Comparison of ENCODE assay signal across 8 cellular contexts in the genomic region with DNA sequence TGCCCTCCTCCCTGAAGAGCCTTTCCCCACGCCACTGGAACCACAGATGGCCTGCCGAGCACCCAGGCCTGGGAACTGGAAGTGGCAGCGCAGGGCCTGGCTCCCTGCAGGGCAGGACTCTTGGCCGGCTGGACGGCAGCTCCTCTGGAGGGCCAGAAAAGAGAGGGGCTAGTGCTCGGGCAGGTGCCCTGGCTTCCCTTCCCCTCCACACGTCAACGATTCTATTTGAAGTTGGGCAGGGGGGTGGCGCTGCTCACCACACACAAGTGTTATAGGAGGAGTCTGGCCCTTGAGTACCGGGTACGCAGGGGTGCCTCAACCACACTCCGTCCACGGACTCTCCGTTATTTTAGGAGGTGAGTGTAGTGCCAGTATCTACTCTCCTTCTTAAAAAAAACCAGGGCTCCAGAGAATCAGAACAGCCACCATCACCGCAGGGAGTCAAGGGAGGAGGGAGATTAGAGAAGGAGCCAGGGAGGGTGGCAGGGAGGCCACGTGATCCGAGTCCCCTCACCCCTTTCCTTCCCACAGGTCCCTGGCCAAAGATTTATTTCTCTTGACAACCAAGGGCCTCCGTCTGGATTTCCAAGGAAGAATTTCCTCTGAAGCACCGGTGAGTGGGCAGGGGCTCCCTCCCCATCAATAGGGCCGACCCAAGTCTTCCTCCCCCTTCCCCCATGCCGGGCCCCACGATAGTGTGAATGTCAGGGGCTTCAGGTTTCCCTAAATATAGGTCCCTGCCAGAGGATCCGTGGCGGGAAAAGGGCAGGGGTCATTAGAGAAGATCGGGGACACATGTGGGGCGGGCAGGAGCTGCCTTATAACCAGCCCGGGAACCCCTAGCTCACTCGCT. TPM values are rescaled to one million over a fixed set of nuclear protein-coding genes. Genes with fewer than 3 reads are reported as not detected.
DNase-seq lines count a peak whose midpoint lies in the region; ATAC-seq and TF ChIP-seq lines count a peak whose summit lies in the region.

No MANE protein-coding gene starts in this region.

- H3K36me3 Mint-ChIP-seq in progenitor cell of endocrine pancreas (ENCODE audit: insufficient read depth) = peaks cover 12% of the 10 kb centered on the region

- H3K4me1 Mint-ChIP-seq in progenitor cell of endocrine pancreas (ENCODE audit: low read depth) = peaks cover 16% of the 10 kb centered on the region

- H3K27ac Mint-ChIP-seq in progenitor cell of endocrine pancreas = peak overlapping the region; percentile 91

- H3K9me3 Mint-ChIP-seq in progenitor cell of endocrine pancreas (ENCODE audit: low read depth) = no peaks in the 10 kb centered on the region

- intact Hi-C loops in heart right ventricle (cut with DNase I) (loop anchor here in 2 of 10 donors (2.0 to 10.0 kb wide), 3 partner anchors 29 to 471 kb away; partner anchors contain the start of gene ZNF747 (in 1 of the 2)), uterus (cut with DNase I; ENCODE audit: low total_unique reads) (no loop called here)

- ATAC-seq in heart right ventricle = peak; percentile 13 to 58 (median 48)

- WGBS in heart right ventricle, 2 donors = 6 to 9% methylated on average over 28 of the region's 28 CpGs

- TF ChIP-seq POLR2A in uterus (IDR thresholded peaks at IDR 0.05) = peak in 1 of 2 donors; percentile 34

- H3K36me3 ChIP-seq in KOPT-K1 (ENCODE audit: insufficient read depth, low read length) (peaks cover 30% of the 10 kb centered on the region), heart right ventricle (peaks cover 0 to 38% (median 19%) of the 10 kb centered on the region in 9 donors), uterus (no peaks in the 10 kb centered on the region)

- peak overlapping the region; percentile 90 for H3K4me3 Mint-ChIP-seq in progenitor cell of endocrine pancreas (ENCODE audit: low read depth)

- H3K9me3 ChIP-seq in KOPT-K1 (ENCODE audit: insufficient read depth, low read length, poor library complexity, severe bottlenecking) = no peaks in the 10 kb centered on the region
- H3K9me3 ChIP-seq in heart right ventricle = no peaks in the 10 kb centered on the region
- no peaks in the 10 kb centered on the region for H3K9me3 ChIP-seq in uterus

- H3K4me3 ChIP-seq in heart right ventricle = peak overlapping the region; percentile 57 to 100 (median 91)
- peak overlapping the region; percentile 81 to 100 for H3K4me3 ChIP-seq in uterus

- no peaks in the 10 kb centered on the region for H3K27me3 ChIP-seq in heart right ventricle
- H3K27me3 ChIP-seq in uterus = no peaks in the 10 kb centered on the region

- H3K4me1 ChIP-seq in heart right ventricle (peaks cover 14 to 56% (median 43%) of the 10 kb centered on the region in 9 donors), uterus (peaks cover 10 to 33% of the 10 kb centered on the region in 2 donors)

- H3K27ac ChIP-seq in KOPT-K1 (ENCODE audit: low read depth, low read length, poor library complexity, severe bottlenecking) (peak overlapping the region; percentile 97), heart right ventricle (peak overlapping the region; percentile 97 to 100 (median 98)), uterus (peak overlapping the region; percentile 97 to 99)

- TF ChIP-seq CTCF in heart right ventricle (IDR thresholded peaks at IDR 0.05) = peak in 7 of 9 donors; percentile 22 to 61 (median 45)
- no peak for TF ChIP-seq CTCF in progenitor cell of endocrine pancreas (IDR thresholded peaks at IDR 0.05; ENCODE audit: unreplicated experiment)
- peak; percentile 53 to 65 (median 56) for TF ChIP-seq CTCF in uterus (IDR thresholded peaks at IDR 0.05)

- no peaks in the 10 kb centered on the region for H3K27me3 Mint-ChIP-seq in progenitor cell of endocrine pancreas

- peak; percentile 52 to 77 for DNase-seq in NCI-H2081 (lab: John Stamatoyannopoulos, UW)
- DNase-seq in NCI-H2081 treated with DMSO at 0.1 percent for 48 hours (lab: John Stamatoyannopoulos, UW) = no peak
- DNase-seq in SK-N-DZ (ENCODE audit: low spot score) = peak; percentile 74
- peak; percentile 37 for DNase-seq in activated naive CD8-positive, alpha-beta T cell treated with anti-CD3 and anti-CD28 coated beads, Interleukin-2, amount 50 U/mL, for 16 hours (ENCODE audit: low read depth, low spot score)
- peak; percentile 72 to 81 for DNase-seq in heart right ventricle
- no peak for DNase-seq in progenitor cell of endocrine pancreas (ENCODE audit: low spot score, unreplicated experiment)
- peak; percentile 75 to 84 for DNase-seq in uterus

RNA-seq across cellular contexts. Expression of gene ALDOA, which starts 1.4 kb away (rescaled TPM):
- polyA plus RNA-seq in SK-N-DZ (2014; cell fraction: cytosol; rRNA removed) = 834 and 905 TPM in 2 replicates
- 282 and 332 TPM in 2 replicates for polyA plus RNA-seq in SK-N-DZ (2014; cell fraction: nucleus; rRNA removed)
- 1,000 to 10,000 TPM; 3,057 to 4,582 (median 3,914) TPM for total RNA-seq in heart right ventricle
- polyA plus RNA-seq in heart right ventricle = 1,000 to 10,000 TPM; 2,873 to 3,079 TPM
- total RNA-seq in progenitor cell of endocrine pancreas = 273 and 283 TPM in 2 replicates
- 100 to 1,000 TPM; 175 to 905 (median 489) TPM for total RNA-seq in uterus

RNA-seq across cellular contexts. Expression of gene PPP4C, which starts 11.7 kb away (rescaled TPM):
- 143 and 189 TPM in 2 replicates for polyA plus RNA-seq in SK-N-DZ (2014; cell fraction: cytosol; rRNA removed)
- polyA plus RNA-seq in SK-N-DZ (2014; cell fraction: nucleus; rRNA removed) = 132 and 167 TPM in 2 replicates
- total RNA-seq in heart right ventricle = 10 to 100 TPM; 35.2 to 50.0 (median 42.4) TPM
- 10 to 100 TPM; 34.5 to 82.1 TPM for polyA plus RNA-seq in heart right ventricle
- 142 and 144 TPM in 2 replicates for total RNA-seq in progenitor cell of endocrine pancreas
- 10 to 100 TPM; 15.6 to 78.5 (median 64.5) TPM for total RNA-seq in uterus

RNA-seq across cellular contexts. Expression of gene TBX6, which starts 27.6 kb away (rescaled TPM):
- 4.4 and 5.4 TPM in 2 replicates for polyA plus RNA-seq in SK-N-DZ (2014; cell fraction: cytosol; rRNA removed)
- 6.4 and 6.9 TPM in 2 replicates for polyA plus RNA-seq in SK-N-DZ (2014; cell fraction: nucleus; rRNA removed)
- total RNA-seq in heart right ventricle (1 to 10 TPM in 1 of 10 donors, under 1 TPM in 9; 0.28 to 1.4 (median 0.57) TPM), progenitor cell of endocrine pancreas (3.5 and 3.9 TPM in 2 replicates), uterus (1 to 10 TPM in 1 of 4 donors, under 1 TPM in 1, not detected in 2; 0.21 to 1.3 TPM)
- 1 to 10 TPM in 1 of 2 donors, under 1 TPM in 1; 0.28 to 1.7 TPM for polyA plus RNA-seq in heart right ventricle

RNA-seq across cellular contexts. Expression of gene YPEL3, which starts 31.9 kb away (rescaled TPM):
- 58.9 and 69.6 TPM in 2 replicates for polyA plus RNA-seq in SK-N-DZ (2014; cell fraction: cytosol; rRNA removed)
- polyA plus RNA-seq in SK-N-DZ (2014; cell fraction: nucleus; rRNA removed) = 80.0 and 87.0 TPM in 2 replicates
- total RNA-seq in heart right ventricle = 100 to 1,000 TPM in 1 of 10 donors, 10 to 100 TPM in 9; 31.5 to 117 (median 42.6) TPM
- polyA plus RNA-seq in heart right ventricle = 100 to 1,000 TPM in 1 of 2 donors, 10 to 100 TPM in 1; 75.5 to 203 TPM
- total RNA-seq in progenitor cell of endocrine pancreas = 41.7 and 45.7 TPM in 2 replicates
- 100 to 1,000 TPM in 1 of 4 donors, 10 to 100 TPM in 2, 1 to 10 TPM in 1; 9.2 to 158 (median 36.4) TPM for total RNA-seq in uterus

RNA-seq across cellular contexts. Expression of gene TLCD3B, which starts 33.0 kb away (rescaled TPM):
- 20.1 and 22.4 TPM in 2 replicates for polyA plus RNA-seq in SK-N-DZ (2014; cell fraction: cytosol; rRNA removed)
- polyA plus RNA-seq in SK-N-DZ (2014; cell fraction: nucleus; rRNA removed) = 46.9 and 66.3 TPM in 2 replicates
- total RNA-seq in heart right ventricle (not detected), progenitor cell of endocrine pancreas (1.5 and 1.7 TPM in 2 replicates), uterus (under 1 TPM in 1 of 4 donors, not detected in 3; 0.62 TPM)
- polyA plus RNA-seq in heart right ventricle = under 1 TPM in 1 of 2 donors, not detected in 1; 0.29 TPM

Comparison
In these comparisons a context has a peak if more than half of its experiments do, and no peak if none do; other contexts are left out.
1. DNase-seq: peak in NCI-H2081 (2 of 2), SK-N-DZ (single experiment), activated naive CD8-positive, alpha-beta T cell treated with anti-CD3 and anti-CD28 coated beads, Interleukin-2, amount 50 U/mL, for 16 hours (single experiment), heart right ventricle (2 of 2) and uterus (2 of 2); none in NCI-H2081 treated with DMSO at 0.1 percent for 48 hours (single experiment) and progenitor cell of endocrine pancreas (single experiment).
2. Peak in every context shown above with its lines, with median percentiles within 50 percentile points of each other: H3K27ac ChIP-seq.